Comparison of ENCODE assay signal across 8 cellular contexts in the genomic region with DNA sequence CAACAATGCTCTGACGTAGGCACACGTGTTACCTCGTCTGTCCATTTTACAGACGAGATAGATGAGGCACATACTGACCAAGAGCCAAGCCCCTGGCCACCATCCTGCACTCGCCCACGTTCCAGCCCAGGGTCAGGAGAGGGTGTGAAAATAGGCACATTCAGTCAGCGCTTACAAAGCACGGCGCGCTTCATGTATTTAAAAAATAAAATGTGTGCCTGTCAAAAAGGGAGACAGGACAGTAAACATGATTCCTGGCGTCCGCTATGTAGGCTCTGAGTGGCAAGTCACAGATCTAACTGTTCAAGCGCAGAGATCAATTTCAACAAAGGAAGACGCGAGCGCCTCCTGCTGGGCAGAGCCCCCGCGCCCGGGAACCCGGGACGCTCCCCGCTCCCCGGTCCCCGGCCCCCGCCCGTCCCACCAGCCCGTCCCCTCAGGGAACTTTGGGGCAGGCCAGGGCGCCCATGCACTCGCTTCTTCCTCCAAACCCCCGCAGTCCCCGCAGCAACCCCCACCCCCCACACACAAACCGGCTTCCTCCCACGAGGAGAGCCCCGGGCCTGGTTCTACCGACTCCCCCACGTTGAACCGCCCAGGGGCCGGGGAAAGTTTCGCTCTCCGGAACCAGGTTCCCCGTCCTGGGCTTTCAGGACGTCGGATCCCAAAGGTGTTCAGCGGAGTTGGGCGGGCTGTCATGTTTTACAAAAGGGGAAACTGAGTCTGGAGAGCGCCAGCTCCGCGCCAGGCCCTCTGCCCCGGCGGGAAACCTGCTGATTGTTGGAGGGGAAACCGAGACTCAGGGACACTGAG. TPM values are rescaled to one million over a fixed set of nuclear protein-coding genes. Genes with fewer than 3 reads are reported as not detected.
DNase-seq lines count a peak whose midpoint lies in the region; ATAC-seq lines count a peak whose summit lies in the region.

No MANE protein-coding gene starts in this region.

- peak; percentile 42 to 46 for ATAC-seq in activated naive CD4-positive, alpha-beta T cell treated with anti-CD3 and anti-CD28 coated beads, Interleukin-2, amount 50 U/mL, for 72 hours

- DNase-seq in NCI-H2107 treated with DMSO at 0.1 percent for 48 hours (lab: John Stamatoyannopoulos, UW; ENCODE audit: unreplicated experiment) (peak; percentile 25), NCI-H2107 (lab: John Stamatoyannopoulos, UW) (no peak), KBM-7 (peak; percentile 91), SKM-1 (lab: John Stamatoyannopoulos, UW; ENCODE audit: unreplicated experiment) (peak; percentile 68), glomerular visceral epithelial cell (ENCODE audit: extremely low spot score) (peak; percentile 74), occipital lobe (lab: John Stamatoyannopoulos, UW) (peak; percentile 75), superior temporal gyrus (ENCODE audit: extremely low spot score) (peak; percentile 91)
- peak; percentile 87 to 97 for DNase-seq in activated naive CD4-positive, alpha-beta T cell treated with anti-CD3 and anti-CD28 coated beads, Interleukin-2, amount 50 U/mL, for 72 hours (ENCODE audit: low spot score in 2 of 2)

- no peaks in the 10 kb centered on the region for H3K9me3 Mint-ChIP-seq in activated naive CD4-positive, alpha-beta T cell treated with anti-CD3 and anti-CD28 coated beads, Interleukin-2, amount 50 U/mL, for 72 hours

- peaks cover 9 to 20% of the 10 kb centered on the region in 2 donors for H3K36me3 Mint-ChIP-seq in activated naive CD4-positive, alpha-beta T cell treated with anti-CD3 and anti-CD28 coated beads, Interleukin-2, amount 50 U/mL, for 72 hours

- in situ Hi-C loops in KBM-7 (cut with MboI; ENCODE audit: low pct_unique_long_range_greater_than_20kb, low sequenced_read_pairs) = no loop called here

- peak overlapping the region; percentile 98 to 99 for H3K27ac Mint-ChIP-seq in activated naive CD4-positive, alpha-beta T cell treated with anti-CD3 and anti-CD28 coated beads, Interleukin-2, amount 50 U/mL, for 72 hours

RNA-seq across cellular contexts. Expression of a gene that starts 10.4 kb away (rescaled TPM):
- 10 to 100 TPM; 13.8 to 14.5 TPM for total RNA-seq in activated naive CD4-positive, alpha-beta T cell treated with anti-CD3 and anti-CD28 coated beads, Interleukin-2, amount 50 U/mL, for 72 hours
- 5.3 TPM for total RNA-seq in occipital lobe

RNA-seq across cellular contexts. Expression of a gene that starts 13.8 kb away (rescaled TPM):
- total RNA-seq in activated naive CD4-positive, alpha-beta T cell treated with anti-CD3 and anti-CD28 coated beads, Interleukin-2, amount 50 U/mL, for 72 hours = 10 to 100 TPM in 1 of 2 donors, 1 to 10 TPM in 1; 5.2 to 28.1 TPM
- total RNA-seq in occipital lobe = not detected

RNA-seq across cellular contexts. Expression of a gene that starts 45.6 kb away (rescaled TPM):
- 100 to 1,000 TPM; 655 to 769 TPM for total RNA-seq in activated naive CD4-positive, alpha-beta T cell treated with anti-CD3 and anti-CD28 coated beads, Interleukin-2, amount 50 U/mL, for 72 hours
- total RNA-seq in occipital lobe = not detected

RNA-seq across cellular contexts. Expression of a gene that starts 48.8 kb away (rescaled TPM):
- 100 to 1,000 TPM; 170 to 253 TPM for total RNA-seq in activated naive CD4-positive, alpha-beta T cell treated with anti-CD3 and anti-CD28 coated beads, Interleukin-2, amount 50 U/mL, for 72 hours
- not detected for total RNA-seq in occipital lobe

Comparison
In these comparisons a context has a peak if more than half of its experiments do, and no peak if none do; other contexts are left out.
1. RNA of a gene that starts 45.6 kb away (total RNA-seq): 655 to 769 TPM in activated naive CD4-positive, alpha-beta T cell treated with anti-CD3 and anti-CD28 coated beads, Interleukin-2, amount 50 U/mL, for 72 hours; not detected in occipital lobe (single experiment); every median in the first group is over 100 times any median in the second.